In the genomic region with DNA sequence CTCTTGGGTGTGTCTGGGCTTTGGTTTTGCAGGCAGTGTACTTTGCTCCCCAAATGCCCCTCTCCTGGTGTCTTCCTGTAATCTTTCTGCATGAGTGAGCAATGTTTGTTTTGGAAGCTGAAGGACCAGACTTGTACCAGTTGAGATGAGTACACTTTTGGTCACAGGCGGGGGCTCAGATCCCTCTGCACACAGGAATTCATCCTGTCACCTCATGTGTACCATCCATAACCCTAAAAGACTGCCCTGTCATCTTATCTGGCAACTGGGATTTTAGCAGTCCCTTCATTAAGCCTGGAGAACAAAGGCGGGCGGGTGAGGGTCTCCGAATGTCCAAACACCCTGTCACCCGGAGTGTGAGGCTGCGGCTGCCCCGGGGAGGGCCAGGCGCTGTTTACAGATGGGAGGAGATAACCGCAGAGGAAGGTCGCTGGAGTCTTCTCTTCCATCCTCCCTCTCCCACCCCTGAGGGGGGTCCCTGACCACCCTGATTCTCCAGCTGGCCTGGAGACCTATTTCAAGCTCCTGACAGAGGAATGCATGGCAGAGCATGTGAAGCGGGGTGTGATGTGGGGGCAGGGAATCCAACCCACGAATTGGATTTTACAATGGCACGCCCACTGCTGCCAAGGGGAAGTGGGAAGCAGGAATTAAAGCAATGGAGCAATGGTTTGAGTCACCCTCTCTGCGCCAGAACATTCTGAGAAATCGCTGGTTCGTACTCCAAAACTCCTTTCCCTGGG, we compare ENCODE assay signal across 1 cellular context.
TF ChIP-seq lines count a peak whose summit lies in the region.

No MANE protein-coding gene starts in this region.

TF ChIP-seq in HepG2, 621 proteins besides CTCF, POLR2A, EP300 and RAD21 (continued from another document and continues in another):
- TF ChIP-seq, protein P1, sequence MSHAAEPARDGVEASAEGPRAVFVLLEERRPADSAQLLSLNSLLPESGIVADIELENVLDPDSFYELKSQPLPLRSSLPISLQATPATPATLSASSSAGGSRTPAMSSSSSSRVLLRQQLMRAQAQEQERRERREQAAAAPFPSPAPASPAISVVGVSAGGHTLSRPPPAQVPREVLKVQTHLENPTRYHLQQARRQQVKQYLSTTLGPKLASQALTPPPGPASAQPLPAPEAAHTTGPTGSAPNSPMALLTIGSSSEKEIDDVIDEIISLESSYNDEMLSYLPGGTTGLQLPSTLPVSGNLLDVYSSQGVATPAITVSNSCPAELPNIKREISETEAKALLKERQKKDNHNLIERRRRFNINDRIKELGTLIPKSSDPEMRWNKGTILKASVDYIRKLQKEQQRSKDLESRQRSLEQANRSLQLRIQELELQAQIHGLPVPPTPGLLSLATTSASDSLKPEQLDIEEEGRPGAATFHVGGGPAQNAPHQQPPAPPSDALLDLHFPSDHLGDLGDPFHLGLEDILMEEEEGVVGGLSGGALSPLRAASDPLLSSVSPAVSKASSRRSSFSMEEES (CRISPR knock-in tag; IDR thresholded peaks at IDR 0.05), result no peak
- TF ChIP-seq ZBTB46 (CRISPR knock-in tag; IDR thresholded peaks at IDR 0.05; ENCODE audit: borderline replicate concordance) (no peak), ZNF232 (CRISPR knock-in tag; IDR thresholded peaks at IDR 0.05; ENCODE audit: borderline replicate concordance) (no peak), TFDP1 (CRISPR knock-in tag; IDR thresholded peaks at IDR 0.05; ENCODE audit: borderline replicate concordance) (no peak), GATAD2A (CRISPR knock-in tag; IDR thresholded peaks at IDR 0.05) (peak; percentile 58), ZNF567 (CRISPR knock-in tag; IDR thresholded peaks at IDR 0.05; ENCODE audit: borderline replicate concordance) (no peak), MATR3 (CRISPR knock-in tag; IDR thresholded peaks at IDR 0.05) (no peak), SMARCC2 (IDR thresholded peaks at IDR 0.05) (no peak), U2AF2 (IDR thresholded peaks at IDR 0.05; ENCODE audit: low read depth, low read length) (no peak), ZC3H13 (CRISPR knock-in tag; IDR thresholded peaks at IDR 0.05) (no peak), ZBTB14 (CRISPR knock-in tag; IDR thresholded peaks at IDR 0.05) (no peak), BORCS8-MEF2B (CRISPR knock-in tag; IDR thresholded peaks at IDR 0.05) (no peak), FOXK1 (CRISPR knock-in tag; IDR thresholded peaks at IDR 0.05; ENCODE audit: borderline replicate concordance, low read depth) (no peak), ZNF75D (CRISPR knock-in tag; IDR thresholded peaks at IDR 0.05; ENCODE audit: borderline replicate concordance) (0 out of 2 replicates have a peak, but pooled peaks have one; percentile 47), ZNF784 (CRISPR knock-in tag; IDR thresholded peaks at IDR 0.05; ENCODE audit: borderline replicate concordance) (no peak), MBNL3 (CRISPR knock-in tag; conservative IDR thresholded peaks at IDR 0.05) (no peak), MTA1 (CRISPR knock-in tag; IDR thresholded peaks at IDR 0.05; ENCODE audit: borderline replicate concordance) (no peak), RFX3 (CRISPR knock-in tag; IDR thresholded peaks at IDR 0.05) (no peak), PCBP2 (optimal IDR thresholded peaks at IDR 0.05; ENCODE audit: low read depth, low read length, poor library complexity, severe bottlenecking) (no peak), ZNF12 (CRISPR knock-in tag; IDR thresholded peaks at IDR 0.05) (no peak), ZNF382 (CRISPR knock-in tag; IDR thresholded peaks at IDR 0.05; ENCODE audit: borderline replicate concordance) (no peak), SIX1 (CRISPR knock-in tag; IDR thresholded peaks at IDR 0.05; ENCODE audit: borderline replicate concordance) (no peak), ZBTB33 (CRISPR knock-in tag; IDR thresholded peaks at IDR 0.05) (no peak), YY1 (IDR thresholded peaks at IDR 0.05; ENCODE audit: insufficient read depth, insufficient replicate concordance, low read depth, low read length) (no peak), CENPX (CRISPR knock-in tag; IDR thresholded peaks at IDR 0.05) (no peak), ARNT (IDR thresholded peaks at IDR 0.05) (no peak), ZNF850 (CRISPR knock-in tag; conservative IDR thresholded peaks at IDR 0.05) (no peak), THAP11 (CRISPR knock-in tag; IDR thresholded peaks at IDR 0.05) (no peak), ZNF629 (CRISPR knock-in tag; conservative IDR thresholded peaks at IDR 0.05) (no peak), TEAD2 (CRISPR knock-in tag; IDR thresholded peaks at IDR 0.05) (no peak), ZNF713 (CRISPR knock-in tag; IDR thresholded peaks at IDR 0.05) (no peak), REST (IDR thresholded peaks at IDR 0.05; ENCODE audit: borderline replicate concordance in 1 of 2, low read depth in 1 of 2, low read length in 2 of 2) (no peak)
- TF ChIP-seq, protein P2, sequence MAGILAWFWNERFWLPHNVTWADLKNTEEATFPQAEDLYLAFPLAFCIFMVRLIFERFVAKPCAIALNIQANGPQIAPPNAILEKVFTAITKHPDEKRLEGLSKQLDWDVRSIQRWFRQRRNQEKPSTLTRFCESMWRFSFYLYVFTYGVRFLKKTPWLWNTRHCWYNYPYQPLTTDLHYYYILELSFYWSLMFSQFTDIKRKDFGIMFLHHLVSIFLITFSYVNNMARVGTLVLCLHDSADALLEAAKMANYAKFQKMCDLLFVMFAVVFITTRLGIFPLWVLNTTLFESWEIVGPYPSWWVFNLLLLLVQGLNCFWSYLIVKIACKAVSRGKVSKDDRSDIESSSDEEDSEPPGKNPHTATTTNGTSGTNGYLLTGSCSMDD (CRISPR knock-in tag; IDR thresholded peaks at IDR 0.05), result no peak
- TF ChIP-seq, protein P3, sequence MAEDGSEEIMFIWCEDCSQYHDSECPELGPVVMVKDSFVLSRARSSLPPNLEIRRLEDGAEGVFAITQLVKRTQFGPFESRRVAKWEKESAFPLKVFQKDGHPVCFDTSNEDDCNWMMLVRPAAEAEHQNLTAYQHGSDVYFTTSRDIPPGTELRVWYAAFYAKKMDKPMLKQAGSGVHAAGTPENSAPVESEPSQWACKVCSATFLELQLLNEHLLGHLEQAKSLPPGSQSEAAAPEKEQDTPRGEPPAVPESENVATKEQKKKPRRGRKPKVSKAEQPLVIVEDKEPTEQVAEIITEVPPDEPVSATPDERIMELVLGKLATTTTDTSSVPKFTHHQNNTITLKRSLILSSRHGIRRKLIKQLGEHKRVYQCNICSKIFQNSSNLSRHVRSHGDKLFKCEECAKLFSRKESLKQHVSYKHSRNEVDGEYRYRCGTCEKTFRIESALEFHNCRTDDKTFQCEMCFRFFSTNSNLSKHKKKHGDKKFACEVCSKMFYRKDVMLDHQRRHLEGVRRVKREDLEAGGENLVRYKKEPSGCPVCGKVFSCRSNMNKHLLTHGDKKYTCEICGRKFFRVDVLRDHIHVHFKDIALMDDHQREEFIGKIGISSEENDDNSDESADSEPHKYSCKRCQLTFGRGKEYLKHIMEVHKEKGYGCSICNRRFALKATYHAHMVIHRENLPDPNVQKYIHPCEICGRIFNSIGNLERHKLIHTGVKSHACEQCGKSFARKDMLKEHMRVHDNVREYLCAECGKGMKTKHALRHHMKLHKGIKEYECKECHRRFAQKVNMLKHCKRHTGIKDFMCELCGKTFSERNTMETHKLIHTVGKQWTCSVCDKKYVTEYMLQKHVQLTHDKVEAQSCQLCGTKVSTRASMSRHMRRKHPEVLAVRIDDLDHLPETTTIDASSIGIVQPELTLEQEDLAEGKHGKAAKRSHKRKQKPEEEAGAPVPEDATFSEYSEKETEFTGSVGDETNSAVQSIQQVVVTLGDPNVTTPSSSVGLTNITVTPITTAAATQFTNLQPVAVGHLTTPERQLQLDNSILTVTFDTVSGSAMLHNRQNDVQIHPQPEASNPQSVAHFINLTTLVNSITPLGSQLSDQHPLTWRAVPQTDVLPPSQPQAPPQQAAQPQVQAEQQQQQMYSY (CRISPR knock-in tag; IDR thresholded peaks at IDR 0.05), result no peak
- TF ChIP-seq, protein P4, sequence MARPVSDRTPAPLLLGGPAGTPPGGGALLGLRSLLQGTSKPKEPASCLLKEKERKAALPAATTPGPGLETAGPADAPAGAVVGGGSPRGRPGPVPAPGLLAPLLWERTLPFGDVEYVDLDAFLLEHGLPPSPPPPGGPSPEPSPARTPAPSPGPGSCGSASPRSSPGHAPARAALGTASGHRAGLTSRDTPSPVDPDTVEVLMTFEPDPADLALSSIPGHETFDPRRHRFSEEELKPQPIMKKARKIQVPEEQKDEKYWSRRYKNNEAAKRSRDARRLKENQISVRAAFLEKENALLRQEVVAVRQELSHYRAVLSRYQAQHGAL (CRISPR knock-in tag; IDR thresholded peaks at IDR 0.05; ENCODE audit: not compliant biosample characterization), result no peak
- TF ChIP-seq, protein P5, sequence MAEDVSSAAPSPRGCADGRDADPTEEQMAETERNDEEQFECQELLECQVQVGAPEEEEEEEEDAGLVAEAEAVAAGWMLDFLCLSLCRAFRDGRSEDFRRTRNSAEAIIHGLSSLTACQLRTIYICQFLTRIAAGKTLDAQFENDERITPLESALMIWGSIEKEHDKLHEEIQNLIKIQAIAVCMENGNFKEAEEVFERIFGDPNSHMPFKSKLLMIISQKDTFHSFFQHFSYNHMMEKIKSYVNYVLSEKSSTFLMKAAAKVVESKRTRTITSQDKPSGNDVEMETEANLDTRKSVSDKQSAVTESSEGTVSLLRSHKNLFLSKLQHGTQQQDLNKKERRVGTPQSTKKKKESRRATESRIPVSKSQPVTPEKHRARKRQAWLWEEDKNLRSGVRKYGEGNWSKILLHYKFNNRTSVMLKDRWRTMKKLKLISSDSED (CRISPR knock-in tag; IDR thresholded peaks at IDR 0.05), result no peak
